In the genomic region with DNA sequence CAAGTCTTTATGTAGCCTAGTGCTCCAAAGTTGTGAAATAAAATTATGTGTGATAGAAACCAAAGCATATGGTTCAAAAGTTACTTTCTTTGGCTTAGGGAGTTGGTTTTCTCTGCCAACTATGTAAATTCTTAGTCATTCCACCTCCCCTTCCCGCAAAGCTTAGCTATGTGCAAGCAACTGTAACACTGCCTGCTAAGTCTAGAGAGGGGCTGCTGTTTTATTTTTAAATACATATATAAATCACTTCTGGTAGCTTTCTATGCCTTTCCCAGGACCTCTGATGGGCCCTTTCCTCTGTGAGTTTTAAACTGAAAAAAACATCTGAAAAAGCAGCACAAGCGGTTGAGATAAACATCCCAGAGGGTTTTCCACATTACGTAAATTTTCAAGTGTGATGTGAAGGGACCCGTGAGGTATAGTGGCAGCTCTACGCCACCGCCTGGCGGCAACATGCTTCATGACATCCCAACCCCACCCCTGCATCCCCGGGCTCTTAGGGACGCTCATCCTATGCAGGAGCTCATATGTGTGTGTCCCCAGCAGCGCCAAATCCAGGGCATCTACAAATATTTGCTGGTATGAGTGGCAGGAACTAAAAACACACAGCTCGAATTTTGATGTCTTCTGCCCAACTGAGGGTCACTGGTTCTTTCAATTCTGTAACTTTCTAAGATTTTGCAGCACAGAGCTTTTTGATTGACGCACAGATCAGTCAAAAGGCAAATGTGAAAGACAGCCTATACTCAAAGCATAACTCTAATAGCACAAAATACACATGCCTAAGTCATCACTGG, we compare ENCODE assay signal across 9 cellular contexts. TPM values are rescaled to one million over a fixed set of nuclear protein-coding genes. Genes with fewer than 3 reads are reported as not detected.
A peak's percentile ranks its signal among the peaks of the same experiment; 100 is the strongest.
DNase-seq lines count a peak whose midpoint lies in the region; ATAC-seq, FAIRE-seq and TF ChIP-seq lines count a peak whose summit lies in the region.
"Had no signal": no experiment of that assay in that cellular context is flagged by ENCODE, and none has a peak within 500 bp of the region (broad histone marks: within the 10 kb centered on the region; RNA-seq: fewer than 3 reads in every experiment).

No MANE protein-coding gene starts in this region.

- no peaks in the 10 kb centered on the region for H3K36me3 ChIP-seq in ovary

- peaks cover 39% of the 10 kb centered on the region for H3K36me3 Mint-ChIP-seq in activated naive CD8-positive, alpha-beta T cell treated with anti-CD3 and anti-CD28 coated beads for 36 hours

- 26 to 34% (median 29%) methylated on average over 12 of the region's 12 CpGs for WGBS in ovary, 3 donors

- no peak overlapping the region for H3K4me3 ChIP-seq in ovary

- no peak overlapping the region for H3K27ac ChIP-seq in ovary

- in situ Hi-C loops in GM13977 (cut with MboI; ENCODE audit: low pct_unique_long_range_greater_than_20kb, low sequenced_read_pairs, unreplicated experiment), result no loop called here

- intact Hi-C loops in ovary (cut with DNase I), result loop anchor here in 1 of 4 donors (10.0 kb wide), 1 partner anchor 113 kb away; no protein-coding TSS in a partner anchor

- no peak for TF ChIP-seq EP300 in ovary (IDR thresholded peaks at IDR 0.05)

- no peaks in the 10 kb centered on the region for H3K27me3 ChIP-seq in ovary

- no peaks in the 10 kb centered on the region for H3K9me3 Mint-ChIP-seq in activated naive CD8-positive, alpha-beta T cell treated with anti-CD3 and anti-CD28 coated beads for 36 hours

- H3K4me3 Mint-ChIP-seq in activated naive CD8-positive, alpha-beta T cell treated with anti-CD3 and anti-CD28 coated beads for 36 hours, result no peak overlapping the region

- peaks cover 2% of the 10 kb centered on the region for H3K4me1 ChIP-seq in ovary (ENCODE audit: insufficient read depth)

- no peak for TF ChIP-seq POLR2A in ovary (IDR thresholded peaks at IDR 0.05)

- TF ChIP-seq CTCF in GM13977 (IDR thresholded peaks at IDR 0.05; ENCODE audit: extremely low read depth, insufficient read depth, missing control alignments), result peak; percentile 46
- TF ChIP-seq CTCF in ovary (IDR thresholded peaks at IDR 0.05), result no peak

- no peak overlapping the region for H3K27ac Mint-ChIP-seq in activated naive CD8-positive, alpha-beta T cell treated with anti-CD3 and anti-CD28 coated beads for 36 hours

- FAIRE-seq in RCC 7860 (lab: Jason Lieb, UNC), result no peak

- H3K27me3 Mint-ChIP-seq in activated naive CD8-positive, alpha-beta T cell treated with anti-CD3 and anti-CD28 coated beads for 36 hours, result no peaks in the 10 kb centered on the region

- peaks cover 25% of the 10 kb centered on the region for H3K4me1 Mint-ChIP-seq in activated naive CD8-positive, alpha-beta T cell treated with anti-CD3 and anti-CD28 coated beads for 36 hours

- H3K9me3 ChIP-seq in ovary, result no peaks in the 10 kb centered on the region

- DNase-seq in GM13977 (ENCODE audit: low spot score) (no peak), kidney tubule cell (ENCODE audit: low spot score) (peak; percentile 29), RCC 7860 (ENCODE audit: low spot score) (no peak), ovary (no peak), hypothalamus (lab: John Stamatoyannopoulos, UW) (no peak)
- DNase-seq in activated naive CD8-positive, alpha-beta T cell treated with anti-CD3 and anti-CD28 coated beads for 36 hours, result peak; percentile 9
- no peak for DNase-seq in stimulated activated naive CD4-positive, alpha-beta T cell treated with Interleukin-2 at 50 U/mL for 16 hours (lab: John Stamatoyannopoulos, UW)

- peak; percentile 76 for ATAC-seq in HG02973 (IDR thresholded peaks at IDR 0.05; ENCODE audit: unreplicated experiment)

RNA-seq across cellular contexts. Expression of gene SAYSD1, which starts 12.8 kb away (rescaled TPM):
- total RNA-seq in activated naive CD8-positive, alpha-beta T cell treated with anti-CD3 and anti-CD28 coated beads for 36 hours, result 10 to 100 TPM; 11.3 TPM
- 10 to 100 TPM; 11.7 to 17.7 (median 15.9) TPM for total RNA-seq in ovary
- 10 to 100 TPM; 11.4 to 14.1 TPM for polyA plus RNA-seq in ovary

RNA-seq across cellular contexts. Expression of gene GLP1R, which starts 53.6 kb away (rescaled TPM):
- total RNA-seq in activated naive CD8-positive, alpha-beta T cell treated with anti-CD3 and anti-CD28 coated beads for 36 hours, result under 1 TPM; 0.43 to 0.56 TPM
- total RNA-seq in ovary, result not detected
- under 1 TPM in 1 of 2 donors, not detected in 1; 0.08 TPM for polyA plus RNA-seq in ovary
- total RNA-seq: T-helper 1 cell treated with Interleukin-12 subunit alpha and Interleukin-12 subunit beta and Interleukin-4 antibody, amounts not matched to agents 30 ng/mL and 1 ng/mL, for 36 hours had no signal

Comparison
In these comparisons a context has a peak if more than half of its experiments do, and no peak if none do; other contexts are left out.
1. DNase-seq: peak in activated naive CD8-positive, alpha-beta T cell treated with anti-CD3 and anti-CD28 coated beads for 36 hours (single experiment) and kidney tubule cell (single experiment); none in GM13977 (single experiment), RCC 7860 (single experiment), ovary (0 of 5), hypothalamus (0 of 51) and stimulated activated naive CD4-positive, alpha-beta T cell treated with Interleukin-2 at 50 U/mL for 16 hours (single experiment).